Comparison of ENCODE assay signal across 23 cellular contexts in genomic region chrX:71846429-71846828, GRCh38.
DNase-seq lines count a peak whose midpoint lies in the region; ATAC-seq, FAIRE-seq and TF ChIP-seq lines count a peak whose summit lies in the region.
"Had no signal": no experiment of that assay in that cellular context is flagged by ENCODE, and none has a peak within 500 bp of the region (broad histone marks: within the 10 kb centered on the region; RNA-seq: fewer than 3 reads in every experiment).

No MANE protein-coding gene starts in this region.

- no peak overlapping the region for H3K9ac ChIP-seq in HepG2 (ENCODE audit: insufficient read depth, low read depth, low read length)
- H3K9ac ChIP-seq in astrocyte (ENCODE audit: low read length), result no peak overlapping the region

- CTCF ChIA-PET in HepG2 (lab: Yijun Ruan, JAX; ENCODE audit: low intra/inter-chr PET ratio, low total read pairs), result no interaction called here

- no peak overlapping the region for H3K27ac Mint-ChIP-seq in astrocyte (ENCODE audit: unreplicated experiment)
- H3K27ac Mint-ChIP-seq: naive B cell; stimulated activated naive CD8-positive, alpha-beta T cell treated with anti-CD3 and anti-CD28 coated beads, Interleukin-15, Interleukin-2, amounts not matched to agents 100 ng/mL and 50 ng/mL, for 24 hours had no signal

- TF ChIP-seq CTCF in HepG2 (CRISPR knock-in tag; IDR thresholded peaks at IDR 0.05) (no peak), right lobe of liver (IDR thresholded peaks at IDR 0.05) (no peak), astrocyte (IDR thresholded peaks at IDR 0.05; ENCODE audit: insufficient read depth, low read depth, low read length) (no peak), fibroblast of villous mesenchyme (IDR thresholded peaks at IDR 0.05; ENCODE audit: insufficient read depth, low read depth, low read length) (no peak), esophagus squamous epithelium (IDR thresholded peaks at IDR 0.05) (no peak), vagina (IDR thresholded peaks at IDR 0.05) (no peak)

- FAIRE-seq in HepG2 (lab: Jason Lieb, UNC), result no peak
- peak; percentile 98 for FAIRE-seq in astrocyte (lab: Jason Lieb, UNC)
- FAIRE-seq: GM12878, islet of Langerhans had no signal

- no peak overlapping the region for H2AFZ ChIP-seq in HepG2 (ENCODE audit: low read length)
- H2AFZ ChIP-seq in astrocyte (ENCODE audit: low read depth, low read length), result no peak overlapping the region

- no peaks in the 10 kb centered on the region for H3K36me3 ChIP-seq in HepG2 (replicated peaks in 1 of 2; ENCODE audit: control insufficient read depth in 1 of 2, insufficient read depth in 2 of 2, low read length in 2 of 2)
- H3K36me3 ChIP-seq in right lobe of liver, result no peaks in the 10 kb centered on the region
- H3K36me3 ChIP-seq in astrocyte (ENCODE audit: insufficient read depth, low read length), result no peaks in the 10 kb centered on the region
- no peaks in the 10 kb centered on the region for H3K36me3 ChIP-seq in esophagus squamous epithelium
- no peaks in the 10 kb centered on the region for H3K36me3 ChIP-seq in vagina
- H3K36me3 ChIP-seq: esophagus muscularis mucosa, transverse colon had no signal

- H3K9me3 Mint-ChIP-seq in astrocyte (ENCODE audit: unreplicated experiment), result peaks cover 5% of the 10 kb centered on the region
- H3K9me3 Mint-ChIP-seq: central memory CD8-positive, alpha-beta T cell; stimulated activated naive CD8-positive, alpha-beta T cell treated with anti-CD3 and anti-CD28 coated beads, Interleukin-15, Interleukin-2, amounts not matched to agents 100 ng/mL and 50 ng/mL, for 24 hours had no signal

- DNase-seq in HepG2 (ENCODE audit: low spot score) (peak; percentile 0), right lobe of liver (no peak), astrocyte (ENCODE audit: low read depth) (peak; percentile 72), fibroblast of villous mesenchyme (ENCODE audit: low read depth) (peak; percentile 22), islet precursor cell (no peak), esophagus squamous epithelium (lab: John Stamatoyannopoulos, UW) (no peak), vagina (ENCODE audit: extremely low spot score in 2 of 2) (no peak), MV-4-11 (lab: John Stamatoyannopoulos, UW) (no peak)
- DNase-seq: 8988T; activated CD4-positive, alpha-beta T cell treated with anti-CD3 and anti-CD28 coated beads for 4 hours; H7; naive B cell; NCI-H2081; NCI-H510A treated with DMSO at 0.1 percent for 48 hours; SW 1271; transverse colon had no signal

- H3K4me3 ChIP-seq in HepG2 (replicated peaks in 1 of 3; ENCODE audit: insufficient read depth in 1 of 3, low read depth in 2 of 3, low read length in 3 of 3) (no peak overlapping the region), right lobe of liver (no peak overlapping the region), astrocyte (ENCODE audit: insufficient read depth, low read depth, low read length) (no peak overlapping the region), fibroblast of villous mesenchyme (ENCODE audit: low read depth, low read length) (no peak overlapping the region), esophagus squamous epithelium (no peak overlapping the region), vagina (no peak overlapping the region)
- H3K4me3 ChIP-seq: esophagus muscularis mucosa, GM12878, transverse colon had no signal

- ATAC-seq in HepG2 (no peak), right lobe of liver (no peak)
- ATAC-seq: GM12878, Right ventricle myocardium inferior, sciatic nerve had no signal

- no peak for TF ChIP-seq RAD21 in HepG2 (CRISPR knock-in tag; IDR thresholded peaks at IDR 0.05)

- no peaks in the 10 kb centered on the region for H3K4me1 Mint-ChIP-seq in astrocyte (ENCODE audit: low read depth, unreplicated experiment)
- H3K4me1 Mint-ChIP-seq: central memory CD8-positive, alpha-beta T cell; naive B cell had no signal

- TF ChIP-seq POLR2A in HepG2 (IDR thresholded peaks at IDR 0.05; ENCODE audit: insufficient read depth in 1 of 2, low read depth in 2 of 2, low read length in 2 of 2) (no peak), right lobe of liver (IDR thresholded peaks at IDR 0.05) (no peak), esophagus squamous epithelium (IDR thresholded peaks at IDR 0.05) (no peak), vagina (IDR thresholded peaks at IDR 0.05) (no peak)

- H3K79me2 ChIP-seq in HepG2 (ENCODE audit: insufficient read depth, low read length) (no peaks in the 10 kb centered on the region), astrocyte (ENCODE audit: insufficient read depth, low read length) (no peaks in the 10 kb centered on the region)

- H3K4me2 ChIP-seq in HepG2 (ENCODE audit: low read depth, low read length) (no peak overlapping the region), astrocyte (ENCODE audit: low read length) (no peak overlapping the region)

- POLR2A ChIA-PET in HepG2 (lab: Yijun Ruan, JAX), result no interaction called here

- H3K36me3 Mint-ChIP-seq in astrocyte (ENCODE audit: low read depth, unreplicated experiment), result no peaks in the 10 kb centered on the region
- H3K36me3 Mint-ChIP-seq: naive B cell had no signal

- BruUV-seq in HepG2 (replicated peaks; lab: Mats Ljungman, UMichigan), result no TSS peak

- H3K27me3 ChIP-seq in HepG2 (ENCODE audit: control insufficient read depth in 1 of 2, insufficient read depth in 2 of 2, low read length in 2 of 2) (no peaks in the 10 kb centered on the region), right lobe of liver (peaks cover 0 to 4% of the 10 kb centered on the region in 2 donors), astrocyte (ENCODE audit: insufficient read depth, low read length) (no peaks in the 10 kb centered on the region), esophagus squamous epithelium (no peaks in the 10 kb centered on the region), vagina (no peaks in the 10 kb centered on the region)
- H3K27me3 ChIP-seq: esophagus muscularis mucosa, transverse colon had no signal

- H3K9me3 ChIP-seq in HepG2 (ENCODE audit: low read length) (no peaks in the 10 kb centered on the region), right lobe of liver (no peaks in the 10 kb centered on the region), astrocyte (ENCODE audit: insufficient read depth, low read depth, low read length) (no peaks in the 10 kb centered on the region), esophagus squamous epithelium (peaks cover 0 to 8% (median 0%) of the 10 kb centered on the region in 3 donors), vagina (no peaks in the 10 kb centered on the region)
- H3K9me3 ChIP-seq: transverse colon had no signal

- TF ChIP-seq EP300 in HepG2 (IDR thresholded peaks at IDR 0.05; ENCODE audit: low read depth in 2 of 2, low read length in 2 of 2) (no peak), HepG2 (CRISPR knock-in tag; IDR thresholded peaks at IDR 0.05; ENCODE audit: borderline replicate concordance) (no peak)

- H4K20me1 ChIP-seq in HepG2 (ENCODE audit: insufficient read depth, low read length) (no peaks in the 10 kb centered on the region), astrocyte (ENCODE audit: insufficient read depth, low read length) (no peaks in the 10 kb centered on the region)

- intact Hi-C loops in HepG2 (cut with micrococcal nuclease; ENCODE audit: unreplicated experiment) (no loop called here), right lobe of liver (cut with DNase I) (no loop called here), esophagus squamous epithelium (cut with DNase I) (no loop called here), vagina (cut with DNase I) (no loop called here)

- H3K4me1 ChIP-seq in HepG2 (ENCODE audit: insufficient read depth, low read length), result no peaks in the 10 kb centered on the region
- H3K4me1 ChIP-seq in right lobe of liver, result no peaks in the 10 kb centered on the region
- peaks cover 3% of the 10 kb centered on the region for H3K4me1 ChIP-seq in astrocyte (ENCODE audit: insufficient read depth, low read length)
- no peaks in the 10 kb centered on the region for H3K4me1 ChIP-seq in esophagus squamous epithelium
- H3K4me1 ChIP-seq in vagina, result no peaks in the 10 kb centered on the region
- H3K4me1 ChIP-seq: esophagus muscularis mucosa, transverse colon had no signal

- WGBS in HepG2 (ENCODE audit: low lambda C conversion rate), result 0% methylated on average over 1 of the region's 1 CpG
- 17% methylated on average over 1 of the region's 1 CpG for WGBS in right lobe of liver (ENCODE audit: insufficient coverage, low coverage, low lambda C conversion rate, missing lambda C conversion rate)
- 43 to 44% methylated on average over 1 of the region's 1 CpG for WGBS in esophagus squamous epithelium, 2 donors

- no peak overlapping the region for H3K27ac ChIP-seq in HepG2 (ENCODE audit: extremely low read length, insufficient read depth, low read length)
- no peak overlapping the region for H3K27ac ChIP-seq in right lobe of liver
- no peak overlapping the region for H3K27ac ChIP-seq in astrocyte (ENCODE audit: low read depth, low read length)
- H3K27ac ChIP-seq in esophagus squamous epithelium, result no peak overlapping the region
- H3K27ac ChIP-seq in vagina, result no peak overlapping the region
- H3K27ac ChIP-seq: esophagus muscularis mucosa, transverse colon had no signal

- H3K27me3 Mint-ChIP-seq in astrocyte (ENCODE audit: low read depth, unreplicated experiment), result no peaks in the 10 kb centered on the region

- in situ Hi-C loops in HepG2 (cut with HindIII; ENCODE audit: extremely low pct_ligation_motif_present, low pct_unique_long_range_greater_than_20kb), result no loop called here

- no peak overlapping the region for H3K4me3 Mint-ChIP-seq in astrocyte (ENCODE audit: unreplicated experiment)
- H3K4me3 Mint-ChIP-seq: central memory CD8-positive, alpha-beta T cell; naive B cell; stimulated activated naive CD8-positive, alpha-beta T cell treated with anti-CD3 and anti-CD28 coated beads, Interleukin-15, Interleukin-2, amounts not matched to agents 100 ng/mL and 50 ng/mL, for 24 hours had no signal

TF ChIP-seq in HepG2, 621 proteins besides CTCF, POLR2A, EP300 and RAD21:
- TF ChIP-seq ZSCAN21 (CRISPR knock-in tag; IDR thresholded peaks at IDR 0.05; ENCODE audit: borderline replicate concordance), result no peak
- no peak for TF ChIP-seq STAG1 (CRISPR knock-in tag; IDR thresholded peaks at IDR 0.05)
- TF ChIP-seq ZNF292 (CRISPR knock-in tag; IDR thresholded peaks at IDR 0.05; ENCODE audit: borderline replicate concordance, low read depth), result no peak
- TF ChIP-seq ZNF546 (CRISPR knock-in tag; conservative IDR thresholded peaks at IDR 0.05), result no peak
- TF ChIP-seq RBAK (CRISPR knock-in tag; IDR thresholded peaks at IDR 0.05), result no peak
- TF ChIP-seq ZNF362 (CRISPR knock-in tag; IDR thresholded peaks at IDR 0.05; ENCODE audit: borderline replicate concordance), result no peak
- TF ChIP-seq YEATS2 (CRISPR knock-in tag; IDR thresholded peaks at IDR 0.05; ENCODE audit: borderline replicate concordance), result no peak
TF ChIP-seq in HepG2: peak in this region for 0.

Comparison
In these comparisons a context has a peak if more than half of its experiments do, and no peak if none do; other contexts are left out.
1. DNase-seq: peak in HepG2 (single experiment), astrocyte (single experiment) and fibroblast of villous mesenchyme (single experiment); none in right lobe of liver (0 of 3), islet precursor cell (single experiment), esophagus squamous epithelium (single experiment), vagina (0 of 2) and MV-4-11 (single experiment).